Comparison of ENCODE assay signal across 25 cellular contexts in the genomic region with DNA sequence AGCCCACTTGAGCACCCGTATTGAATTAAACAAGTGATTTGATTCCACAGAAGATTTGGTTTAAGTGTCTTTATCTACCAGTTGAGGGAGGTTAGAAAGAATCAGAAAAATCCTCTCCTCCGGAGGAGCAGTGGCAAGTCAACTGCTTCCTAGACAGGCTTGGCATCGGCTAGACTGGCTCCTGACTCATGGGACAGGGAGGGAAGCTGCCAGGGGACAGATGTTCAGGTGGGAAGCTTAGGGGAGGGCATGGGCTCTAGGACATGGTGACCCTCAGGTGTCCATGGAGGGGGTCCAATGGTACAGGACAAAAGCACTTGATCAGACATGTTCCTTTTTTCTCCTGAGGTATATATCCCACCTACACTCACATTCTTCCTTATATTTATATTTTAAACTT.
DNase-seq lines count a peak whose midpoint lies in the region; ATAC-seq and TF ChIP-seq lines count a peak whose summit lies in the region.
"Had no signal": no experiment of that assay in that cellular context is flagged by ENCODE, and none has a peak within 500 bp of the region (broad histone marks: within the 10 kb centered on the region; RNA-seq: fewer than 3 reads in every experiment).

No MANE protein-coding gene starts in this region.

- H3K27ac Mint-ChIP-seq in activated naive CD4-positive, alpha-beta T cell treated with anti-CD3 and anti-CD28 coated beads, Interleukin-2, amount 50 U/mL, for 72 hours = peak overlapping the region; percentile 29 to 62

- H3K27ac ChIP-seq in neutrophil = peak overlapping the region; percentile 12
- H3K27ac ChIP-seq: prostate gland, tibial artery, vagina had no signal

- no peak overlapping the region for H3K4me3 ChIP-seq in adipocyte (ENCODE audit: low read length)
- H3K4me3 ChIP-seq in neutrophil (ENCODE audit: low read depth in 1 of 2, low read length in 1 of 2) = no peak overlapping the region
- H3K4me3 ChIP-seq: prostate gland, tibial artery, vagina had no signal

- no peak for ATAC-seq in activated naive CD4-positive, alpha-beta T cell treated with anti-CD3 and anti-CD28 coated beads, Interleukin-2, amount 50 U/mL, for 72 hours
- ATAC-seq: naive thymus-derived CD8-positive, alpha-beta T cell; sciatic nerve had no signal

- H3K9me3 ChIP-seq in adipocyte (ENCODE audit: control insufficient read depth, low read length) (no peaks in the 10 kb centered on the region), neutrophil (no peaks in the 10 kb centered on the region)
- H3K9me3 ChIP-seq: prostate gland, tibial artery, vagina had no signal

- H3K36me3 Mint-ChIP-seq in activated naive CD4-positive, alpha-beta T cell treated with anti-CD3 and anti-CD28 coated beads, Interleukin-2, amount 50 U/mL, for 72 hours = peaks cover 13 to 26% of the 10 kb centered on the region in 2 donors

- H3K36me3 ChIP-seq in adipocyte (ENCODE audit: control insufficient read depth, insufficient read depth, low read length, severe bottlenecking) (peaks cover 96% of the 10 kb centered on the region), neutrophil (peaks cover 99% of the 10 kb centered on the region)

- H3K27me3 ChIP-seq in adipocyte (replicated peaks; ENCODE audit: control insufficient read depth, insufficient read depth, low read length) = no peaks in the 10 kb centered on the region
- no peaks in the 10 kb centered on the region for H3K27me3 ChIP-seq in neutrophil
- H3K27me3 ChIP-seq: tibial artery, vagina had no signal

- no peak for DNase-seq in activated naive CD4-positive, alpha-beta T cell treated with anti-CD3 and anti-CD28 coated beads, Interleukin-2, amount 50 U/mL, for 72 hours (ENCODE audit: low spot score in 2 of 2)
- no peak for DNase-seq in activated naive CD4-positive, alpha-beta T cell (lab: John Stamatoyannopoulos, UW)
- DNase-seq in GM03348 (ENCODE audit: low spot score) (peak; percentile 28), adipocyte (ENCODE audit: low read depth) (peak; percentile 27), iPS-NIHi11 (ENCODE audit: low spot score) (no peak), COLO829 (ENCODE audit: low spot score) (no peak), ecto neural progenitor cell (ENCODE audit: low spot score) (no peak)
- DNase-seq: activated CD4-positive, alpha-beta T cell treated with anti-CD3 and anti-CD28 coated beads for 4 hours; activated T-cell treated with anti-CD3 and anti-CD28 coated beads, Interleukin-2, amount 50 U/mL, for 1 hour; anterior cingulate cortex; caudate nucleus; cortex of kidney; glutamatergic neuron; Karpas-422; naive thymus-derived CD8-positive, alpha-beta T cell; NCI-H146; NCI-H2107; NCI-H446 treated with DMSO at 0.1 percent for 48 hours; nucleus accumbens; stimulated activated CD8-positive, alpha-beta memory T cell treated with anti-CD3 and anti-CD28 coated beads, Interleukin-4, amount 100 ng/mL, for 48 hours; tibial artery had no signal

- H3K9me3 Mint-ChIP-seq in activated naive CD4-positive, alpha-beta T cell treated with anti-CD3 and anti-CD28 coated beads, Interleukin-2, amount 50 U/mL, for 72 hours = no peaks in the 10 kb centered on the region
- H3K9me3 Mint-ChIP-seq: naive thymus-derived CD8-positive, alpha-beta T cell had no signal

- no peak for TF ChIP-seq CTCF in neutrophil (IDR thresholded peaks at IDR 0.05)

- H3K9ac ChIP-seq in adipocyte (ENCODE audit: low read length) = peak overlapping the region; percentile 36

- H3K4me1 ChIP-seq in adipocyte (ENCODE audit: control insufficient read depth, insufficient read depth, low read length) = peaks cover 19% of the 10 kb centered on the region
- H3K4me1 ChIP-seq in neutrophil (ENCODE audit: control insufficient read depth in 1 of 2, insufficient read depth in 1 of 2, low read depth in 1 of 2, low read length in 1 of 2) = no peaks in the 10 kb centered on the region
- H3K4me1 ChIP-seq: prostate gland, tibial artery, vagina had no signal

Comparison
In these comparisons a context has a peak if more than half of its experiments do, and no peak if none do; other contexts are left out.
1. DNase-seq: peak in GM03348 (single experiment) and adipocyte (single experiment); none in activated naive CD4-positive, alpha-beta T cell treated with anti-CD3 and anti-CD28 coated beads, Interleukin-2, amount 50 U/mL, for 72 hours (0 of 2), activated naive CD4-positive, alpha-beta T cell (0 of 4), iPS-NIHi11 (single experiment), COLO829 (single experiment) and ecto neural progenitor cell (single experiment).